Comparison of ENCODE assay signal across 17 cellular contexts in the genomic region with DNA sequence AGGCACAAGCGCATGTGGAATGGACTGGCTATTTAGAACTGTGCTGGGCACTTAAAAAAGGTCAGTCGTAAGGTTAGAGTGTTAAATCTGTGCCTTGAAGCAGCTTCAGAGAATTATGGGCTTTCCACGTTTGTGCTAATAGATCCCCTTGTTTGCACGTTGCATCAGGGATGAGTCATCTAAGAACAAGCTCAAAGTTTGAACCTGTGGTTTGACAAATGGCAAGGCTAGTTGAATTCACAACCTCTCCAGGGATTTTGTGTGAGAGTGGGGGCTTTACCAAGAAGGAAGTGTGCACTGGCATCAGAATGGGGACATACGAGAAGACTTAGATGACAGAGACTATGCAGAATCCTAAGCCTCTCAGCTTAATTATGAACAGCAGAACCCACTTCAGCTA.
"Had no signal": no experiment of that assay in that cellular context is flagged by ENCODE, and none has a peak within 500 bp of the region (broad histone marks: within the 10 kb centered on the region; RNA-seq: fewer than 3 reads in every experiment).

No MANE protein-coding gene starts in this region.

- H3K4me3 ChIP-seq: dorsolateral prefrontal cortex, gastrocnemius medialis, left ventricle myocardium inferior, stomach had no signal

- H3K36me3 ChIP-seq: gastrocnemius medialis, left ventricle myocardium inferior, stomach had no signal

- ATAC-seq: activated CD8-positive, alpha-beta memory T cell treated with anti-CD3 and anti-CD28 coated beads, Interleukin-2, amount 10 ng/mL, durations not matched to agents 7 days and 5 days; gastrocnemius medialis; T-cell had no signal

- H3K27ac ChIP-seq: dorsolateral prefrontal cortex, gastrocnemius medialis, left ventricle myocardium inferior, stomach had no signal

- H3K9me3 ChIP-seq: gastrocnemius medialis, left ventricle myocardium inferior had no signal

- FAIRE-seq: colon, kidney had no signal

- DNase-seq: activated CD4-positive, alpha-beta memory T cell treated with anti-CD3 and anti-CD28 coated beads, Interleukin-2, amount 10 ng/mL, durations not matched to agents 7 days and 5 days; activated CD4-positive, alpha-beta T cell treated with anti-CD3 and anti-CD28 coated beads for 48 hours; activated CD4-positive, CD25-positive, alpha-beta regulatory T cell; activated CD8-positive, alpha-beta memory T cell treated with anti-CD3 and anti-CD28 coated beads, Interleukin-2, amount 10 ng/mL, durations not matched to agents 7 days and 5 days; central memory CD4-positive, alpha-beta T cell; dorsolateral prefrontal cortex; gastrocnemius medialis; head of caudate nucleus; kidney; left ventricle myocardium inferior; stimulated activated CD4-positive, alpha-beta T cell treated with anti-CD3 and anti-CD28 coated beads, Interleukin-12 subunit alpha, Interleukin-12 subunit beta, amount 100 ng/mL, for 4 hours; stimulated activated CD4-positive, alpha-beta T cell treated with anti-CD3 and anti-CD28 coated beads, Interleukin-2, amount 100 ng/mL, for 24 hours; stomach; T-cell; T-helper 9 cell; trophoblast cell had no signal

- H3K27me3 ChIP-seq: gastrocnemius medialis, stomach had no signal

- H3K4me1 ChIP-seq: gastrocnemius medialis, left ventricle myocardium inferior had no signal
